ENCODE assay signal across 8 cellular contexts in genomic region chr18:2571200-2572143, GRCh38. TPM values are rescaled to one million over a fixed set of nuclear protein-coding genes. Genes with fewer than 3 reads are reported as not detected.
DNase-seq lines count a peak whose midpoint lies in the region; ATAC-seq and TF ChIP-seq lines count a peak whose summit lies in the region.

TSS of gene METTL4 (minus strand) at chr18:2571505. CDS start at chr18:2567216, 4,289 bp downstream.
TSS of gene NDC80 (plus strand) at chr18:2571557. CDS start at chr18:2572986, 1,429 bp downstream.

- peak; percentile 75 for ATAC-seq in HG03175 (IDR thresholded peaks at IDR 0.05; ENCODE audit: unreplicated experiment)

- peak; percentile 94 for DNase-seq in AG20443 (ENCODE audit: low spot score)
- DNase-seq in NCI-H460 (ENCODE audit: extremely low read depth, low read depth), result peak; percentile 79
- DNase-seq in activated CD4-positive, alpha-beta T cell treated with anti-CD3 and anti-CD28 coated beads for 24 hours (ENCODE audit: low read depth in 2 of 2), result peak; percentile 70 to 76
- peak; percentile 84 for DNase-seq in cerebellum (ENCODE audit: low spot score)
- DNase-seq in kidney glomerular epithelial cell (lab: John Stamatoyannopoulos, UW), result peak; percentile 93
- peak; percentile 66 to 78 for DNase-seq in stimulated activated CD4-positive, alpha-beta T cell treated with anti-CD3 and anti-CD28 coated beads, Interleukin-15, amount 100 ng/mL, for 48 hours (ENCODE audit: low read depth in 2 of 2)

- peak; percentile 67 for TF ChIP-seq POLR2A in GM18951 (IDR thresholded peaks at IDR 0.05; ENCODE audit: extremely low read depth, insufficient read depth, insufficient read length)

- in situ Hi-C loops in GM18951 (cut with MboI; ENCODE audit: low sequenced_read_pairs, unreplicated experiment), result no loop called here

RNA-seq across cellular contexts. Expression of gene METTL4, which starts in this region (rescaled TPM):
- total RNA-seq in NCI-H460 (2014; rRNA removed; shearing (Covaris generic)), result 14.7 and 15.1 TPM in 2 replicates
- 15.0 and 21.4 TPM in 2 replicates for polyA plus RNA-seq in NCI-H460 (2014; cell fraction: nucleus; rRNA removed)
- 18.4 TPM for total RNA-seq in cerebellum

RNA-seq across cellular contexts. Expression of gene NDC80, which starts in this region (rescaled TPM):
- 32.3 and 36.9 TPM in 2 replicates for total RNA-seq in NCI-H460 (2014; rRNA removed; shearing (Covaris generic))
- 14.1 and 19.9 TPM in 2 replicates for polyA plus RNA-seq in NCI-H460 (2014; cell fraction: nucleus; rRNA removed)
- 20.3 TPM for total RNA-seq in cerebellum

Comparison
In these comparisons a context has a peak if more than half of its experiments do, and no peak if none do; other contexts are left out.
1. Peak in every context shown above with its lines: DNase-seq and ATAC-seq.